29 cellular contexts compared by ENCODE assay signal in genomic region chr7:19413444-19413965, GRCh38.
DNase-seq lines count a peak whose midpoint lies in the region; ATAC-seq and TF ChIP-seq lines count a peak whose summit lies in the region.
"Had no signal": no experiment of that assay in that cellular context is flagged by ENCODE, and none has a peak within 500 bp of the region (broad histone marks: within the 10 kb centered on the region; RNA-seq: fewer than 3 reads in every experiment).

No MANE protein-coding gene starts in this region.

- no peak overlapping the region for H4K8ac ChIP-seq in H9 (replicated peaks; ENCODE audit: insufficient read length, low read depth, low read length)

- H3K9ac ChIP-seq in H9 (ENCODE audit: extremely low read depth, insufficient read length, low read length): no peak overlapping the region
- H3K9ac ChIP-seq in neural progenitor cell: no peak overlapping the region

- H3K4me1 Mint-ChIP-seq in H9 (peaks cover 30 to 32% of the 10 kb centered on the region in 2 experiments), neural progenitor cell (peaks cover 10% of the 10 kb centered on the region)
- H3K4me1 Mint-ChIP-seq: CD14-positive monocyte; stimulated activated naive B cell treated with anti-CD40 and anti-IgM and Interleukin-4, amounts not matched to agents 10 μg/mL and 1 μg/mL and 100 μg/mL, for 72 hours had no signal

- no peak overlapping the region for H3K27ac ChIP-seq in osteoblast (ENCODE audit: low read depth, low read length)
- H3K27ac ChIP-seq in H9 (ENCODE audit: insufficient read length, low read depth, low read length): no peak overlapping the region
- H3K27ac ChIP-seq in neural progenitor cell: no peak overlapping the region
- H3K27ac ChIP-seq: dorsolateral prefrontal cortex, esophagus squamous epithelium, gastrocnemius medialis, pancreas, upper lobe of left lung had no signal

- H2BK12ac ChIP-seq in H9 (ENCODE audit: insufficient read length, low read depth, low read length): no peak overlapping the region

- H3K4me3 ChIP-seq in HAP-1: no peak overlapping the region
- no peak overlapping the region for H3K4me3 ChIP-seq in osteoblast (ENCODE audit: insufficient read depth, low read length)
- no peak overlapping the region for H3K4me3 ChIP-seq in neural progenitor cell
- H3K4me3 ChIP-seq: dorsolateral prefrontal cortex, esophagus squamous epithelium, gastrocnemius medialis, pancreas, upper lobe of left lung had no signal

- no peak overlapping the region for H3K14ac ChIP-seq in H9 (ENCODE audit: insufficient read depth, low read length)

- H3F3A ChIP-seq in neural progenitor cell (ENCODE audit: low read depth): no peaks in the 10 kb centered on the region

- H3K56ac ChIP-seq in H9 (ENCODE audit: insufficient read length, low read depth, low read length): no peak overlapping the region

- H3K4me3 Mint-ChIP-seq in H9: no peak overlapping the region
- no peak overlapping the region for H3K4me3 Mint-ChIP-seq in neural progenitor cell
- H3K4me3 Mint-ChIP-seq: brain; CD14-positive monocyte; nephron; stimulated activated naive B cell treated with anti-CD40 and anti-IgM and Interleukin-4, amounts not matched to agents 10 μg/mL and 1 μg/mL and 100 μg/mL, for 72 hours; T-helper 1 cell treated with Interleukin-12 subunit alpha and Interleukin-12 subunit beta and Interleukin-4 antibody, amounts not matched to agents 30 μg/mL and 1 μg/mL, for 36 hours had no signal

- H4K5ac ChIP-seq in H9 (ENCODE audit: insufficient read length, low read depth, low read length): no peak overlapping the region

- H3K4me2 ChIP-seq in osteoblast (ENCODE audit: insufficient read depth, low read length) (no peak overlapping the region), H9 (ENCODE audit: insufficient read depth, insufficient read length, low read length) (no peak overlapping the region), neural progenitor cell (no peak overlapping the region)

- no peak overlapping the region for H4K91ac ChIP-seq in H9 (ENCODE audit: insufficient read length, low read depth, low read length)

- H3T11ph ChIP-seq in H9 (ENCODE audit: low read length): no peak overlapping the region

- no peaks in the 10 kb centered on the region for H3K9me3 ChIP-seq in HAP-1
- H3K9me3 ChIP-seq in osteoblast (ENCODE audit: low read depth, low read length): no peaks in the 10 kb centered on the region
- no peaks in the 10 kb centered on the region for H3K9me3 ChIP-seq in H9 (ENCODE audit: control insufficient read depth, low read depth, low read length)
- H3K9me3 ChIP-seq in neural progenitor cell (ENCODE audit: low read depth): no peaks in the 10 kb centered on the region
- H3K9me3 ChIP-seq: esophagus squamous epithelium, gastrocnemius medialis, pancreas, upper lobe of left lung had no signal

- H3K18ac ChIP-seq in H9 (ENCODE audit: insufficient read length, low read depth, low read length): no peak overlapping the region

- WGBS in H9 (ENCODE audit: extremely low coverage, insufficient read length, low lambda C conversion rate): 100% methylated on average over 1 of the region's 3 CpGs

- H3K4ac ChIP-seq in H9 (ENCODE audit: low read depth, low read length): no peak overlapping the region

- no peaks in the 10 kb centered on the region for H3K23me2 ChIP-seq in H9 (ENCODE audit: insufficient read length, low read depth, low read length, poor library complexity, severe bottlenecking)

- H3K79me2 ChIP-seq in osteoblast (ENCODE audit: insufficient read depth, low read length) (no peaks in the 10 kb centered on the region), H9 (ENCODE audit: insufficient read depth, low read length) (no peaks in the 10 kb centered on the region), neural progenitor cell (ENCODE audit: low read depth) (no peaks in the 10 kb centered on the region)

- H4K20me1 ChIP-seq in osteoblast (ENCODE audit: insufficient read depth, low read length) (no peaks in the 10 kb centered on the region), H9 (ENCODE audit: control insufficient read depth, insufficient read depth, insufficient read length) (no peaks in the 10 kb centered on the region), neural progenitor cell (ENCODE audit: low read depth) (no peaks in the 10 kb centered on the region)

- ATAC-seq in GM18909 (IDR thresholded peaks at IDR 0.05; ENCODE audit: poor library complexity, unreplicated experiment): no peak
- ATAC-seq: gastrocnemius medialis; pancreas; PC-3; SK-N-SH treated with all-trans-retinoic acid at 6 μM for 48 hours; stimulated activated naive B cell treated with anti-CD40 and anti-IgM and Interleukin-4, amounts not matched to agents 10 μg/mL and 1 μg/mL and 100 μg/mL, for 72 hours had no signal

- no peak overlapping the region for H2BK20ac ChIP-seq in H9 (ENCODE audit: low read depth, low read length, poor library complexity, severe bottlenecking)

- peaks cover 42% of the 10 kb centered on the region for H3K4me1 ChIP-seq in HAP-1
- peaks cover 15% of the 10 kb centered on the region for H3K4me1 ChIP-seq in osteoblast (ENCODE audit: insufficient read depth, low read length)
- no peaks in the 10 kb centered on the region; the same call in 1 of the 2 replicates for H3K4me1 ChIP-seq in H9 (ENCODE audit: insufficient read depth, low read length)
- H3K4me1 ChIP-seq in neural progenitor cell: no peaks in the 10 kb centered on the region
- H3K4me1 ChIP-seq: esophagus squamous epithelium, gastrocnemius medialis, pancreas, upper lobe of left lung had no signal

- H3K27me3 ChIP-seq in HAP-1 (ENCODE audit: low read depth) (no peaks in the 10 kb centered on the region), osteoblast (ENCODE audit: insufficient read depth, low read length) (no peaks in the 10 kb centered on the region), H9 (ENCODE audit: insufficient read depth, low read length) (no peaks in the 10 kb centered on the region), neural progenitor cell (no peaks in the 10 kb centered on the region)
- H3K27me3 ChIP-seq: esophagus squamous epithelium, gastrocnemius medialis, pancreas, upper lobe of left lung had no signal

- DNase-seq in HAP-1 (ENCODE audit: low spot score in 2 of 2) (peak; percentile 22 to 33), NCI-H1930 (lab: John Stamatoyannopoulos, UW) (peak; percentile 69 to 70), brain pericyte (ENCODE audit: low read depth, low spot score) (peak; percentile 49), osteoblast (ENCODE audit: insufficient read length, low spot score, missing footprints) (no peak), H9 (no peak), neural progenitor cell (ENCODE audit: low spot score) (no peak)
- DNase-seq: activated CD4-positive, alpha-beta T cell treated with anti-CD3 and anti-CD28 coated beads, Interleukin-2, amount 50 U/mL, for 4 hours; activated naive CD4-positive, alpha-beta T cell; Calu3; DND-41; dorsolateral prefrontal cortex; esophagus squamous epithelium; gastrocnemius medialis; GF-D8; GOT3; KG1; NCI-H1436; pancreas; PC-3; retina; small intestine; stimulated activated naive B cell treated with anti-CD40 and anti-IgM and Interleukin-4, amounts not matched to agents 10 μg/mL and 1 μg/mL and 100 μg/mL, for 72 hours; upper lobe of left lung had no signal

- TF ChIP-seq CTCF in osteoblast (IDR thresholded peaks at IDR 0.05; ENCODE audit: extremely low read depth, low read depth, low read length): no peak
- TF ChIP-seq CTCF in H9 (conservative IDR thresholded peaks at IDR 0.05): no peak
- no peak for TF ChIP-seq CTCF in neural progenitor cell (IDR thresholded peaks at IDR 0.05)

- H3K36me3 Mint-ChIP-seq in H9 (ENCODE audit: insufficient read depth in 1 of 3, low read depth in 3 of 3) (no peaks in the 10 kb centered on the region), neural progenitor cell (no peaks in the 10 kb centered on the region)
- H3K36me3 Mint-ChIP-seq: brain; CD14-positive monocyte; stimulated activated naive B cell treated with anti-CD40 and anti-IgM and Interleukin-4, amounts not matched to agents 10 μg/mL and 1 μg/mL and 100 μg/mL, for 72 hours had no signal

- H2AFZ ChIP-seq in osteoblast (ENCODE audit: low read length): peak overlapping the region; percentile 8
- H2AFZ ChIP-seq in H9 (ENCODE audit: low read length): no peak overlapping the region
- no peak overlapping the region for H2AFZ ChIP-seq in neural progenitor cell (replicated peaks)

- no peak overlapping the region for H3K23ac ChIP-seq in H9 (ENCODE audit: insufficient read length, low read depth, low read length)

- no peak overlapping the region for H2BK5ac ChIP-seq in H9 (ENCODE audit: insufficient read length, low read length)

- no peak overlapping the region for H2BK120ac ChIP-seq in H9 (ENCODE audit: low read depth, low read length, poor library complexity, severe bottlenecking)

- H2BK15ac ChIP-seq in H9 (ENCODE audit: low read depth, low read length): no peak overlapping the region

- H2AK5ac ChIP-seq in H9 (ENCODE audit: insufficient read length, low read length): no peak overlapping the region

- H3K36me3 ChIP-seq in HAP-1 (replicated peaks): no peaks in the 10 kb centered on the region
- no peaks in the 10 kb centered on the region for H3K36me3 ChIP-seq in osteoblast (ENCODE audit: insufficient read depth, low read length)
- H3K36me3 ChIP-seq in neural progenitor cell: no peaks in the 10 kb centered on the region
- H3K36me3 ChIP-seq: esophagus squamous epithelium, gastrocnemius medialis, pancreas, upper lobe of left lung had no signal

- no peaks in the 10 kb centered on the region for H3K79me1 ChIP-seq in H9 (ENCODE audit: insufficient read depth, low read depth, low read length, poor library complexity, severe bottlenecking)

- peak overlapping the region in 1 of 3 experiments; percentile 75; a peak in 1 of 7 replicates for H3K27ac Mint-ChIP-seq in H9
- no peak overlapping the region for H3K27ac Mint-ChIP-seq in neural progenitor cell
- H3K27ac Mint-ChIP-seq: brain; CD14-positive monocyte; stimulated activated naive B cell treated with anti-CD40 and anti-IgM and Interleukin-4, amounts not matched to agents 10 μg/mL and 1 μg/mL and 100 μg/mL, for 72 hours; T-helper 1 cell treated with Interleukin-12 subunit alpha and Interleukin-12 subunit beta and Interleukin-4 antibody, amounts not matched to agents 30 μg/mL and 1 μg/mL, for 36 hours had no signal

- H3K9me3 Mint-ChIP-seq in H9 (no peaks in the 10 kb centered on the region), neural progenitor cell (no peaks in the 10 kb centered on the region)
- H3K9me3 Mint-ChIP-seq: brain; nephron; stimulated activated naive B cell treated with anti-CD40 and anti-IgM and Interleukin-4, amounts not matched to agents 10 μg/mL and 1 μg/mL and 100 μg/mL, for 72 hours; T-helper 1 cell treated with Interleukin-12 subunit alpha and Interleukin-12 subunit beta and Interleukin-4 antibody, amounts not matched to agents 30 μg/mL and 1 μg/mL, for 36 hours had no signal

- in situ Hi-C loops in HAP-1 (cut with MboI; ENCODE audit: low sequenced_read_pairs): no loop called here

- H3K27me3 Mint-ChIP-seq in H9 (ENCODE audit: low read depth) (no peaks in the 10 kb centered on the region), neural progenitor cell (ENCODE audit: insufficient read depth, low read depth) (no peaks in the 10 kb centered on the region)
- H3K27me3 Mint-ChIP-seq: stimulated activated naive B cell treated with anti-CD40 and anti-IgM and Interleukin-4, amounts not matched to agents 10 μg/mL and 1 μg/mL and 100 μg/mL, for 72 hours had no signal

Comparison
In these comparisons a context has a peak if more than half of its experiments do, and no peak if none do; other contexts are left out.
1. DNase-seq: peak in HAP-1 (2 of 2), NCI-H1930 (2 of 2) and brain pericyte (single experiment); none in osteoblast (single experiment), H9 (single experiment) and neural progenitor cell (single experiment).